ENCODE assay signal across 12 cellular contexts in the genomic region with DNA sequence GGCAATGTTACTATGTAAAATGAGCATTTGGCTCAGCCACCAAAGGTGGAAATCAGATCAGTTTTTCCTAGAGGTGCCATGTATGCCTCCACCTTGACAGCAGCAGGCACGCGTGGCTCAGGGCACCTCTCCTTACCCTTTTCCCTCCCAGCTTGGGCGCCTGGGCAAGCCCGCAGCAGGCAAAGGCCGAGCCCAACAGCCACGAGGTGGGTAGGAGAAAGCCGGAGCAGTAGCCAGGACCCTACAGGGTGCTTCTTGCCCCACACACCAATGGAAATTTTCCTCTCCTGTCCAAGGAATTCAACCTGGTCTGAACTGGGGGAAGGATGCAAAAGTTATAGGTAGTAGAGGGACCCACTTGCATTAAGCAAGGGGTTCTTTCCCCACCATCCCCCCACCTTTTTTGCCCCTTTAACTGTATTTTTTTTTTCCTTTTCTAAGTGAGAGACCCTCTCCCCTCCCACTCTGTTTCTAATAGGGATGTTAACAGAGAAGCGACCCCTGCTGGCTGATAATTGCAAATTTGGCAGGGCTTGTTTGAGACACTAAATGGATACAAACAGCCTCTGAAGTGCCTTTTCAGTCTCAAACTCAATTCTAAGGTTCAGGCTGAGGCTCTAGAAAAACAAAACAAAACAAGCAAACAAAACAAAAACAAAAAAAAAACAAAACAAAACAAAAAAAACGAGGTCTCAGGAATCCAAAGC.
DNase-seq lines count a peak whose midpoint lies in the region; ATAC-seq and TF ChIP-seq lines count a peak whose summit lies in the region.
"Had no signal": no experiment of that assay in that cellular context is flagged by ENCODE, and none has a peak within 500 bp of the region (broad histone marks: within the 10 kb centered on the region; RNA-seq: fewer than 3 reads in every experiment).

No MANE protein-coding gene starts in this region.

- no peaks in the 10 kb centered on the region for H3K27me3 Mint-ChIP-seq in activated T-cell treated with anti-CD3 and anti-CD28 coated beads, Interleukin-2, amount 50 U/mL, for 24 hours
- H3K27me3 Mint-ChIP-seq: stimulated activated naive CD8-positive, alpha-beta T cell treated with anti-CD3 and anti-CD28 coated beads, Interleukin-15, Interleukin-2, amounts not matched to agents 100 ng/mL and 50 ng/mL, for 24 hours had no signal

- ATAC-seq in RWPE2 (ENCODE audit: low read depth) = no peak
- ATAC-seq in HG02623 (IDR thresholded peaks at IDR 0.05; ENCODE audit: unreplicated experiment) = no peak
- no peak for ATAC-seq in HG03280 (IDR thresholded peaks at IDR 0.05; ENCODE audit: unreplicated experiment)
- ATAC-seq: right cardiac atrium had no signal

- H3K9me3 Mint-ChIP-seq in activated T-cell treated with anti-CD3 and anti-CD28 coated beads, Interleukin-2, amount 50 U/mL, for 24 hours = no peaks in the 10 kb centered on the region
- H3K9me3 Mint-ChIP-seq: activated T-helper 2 cell treated with anti-CD3 and anti-CD28 coated beads, Interferon-gamma antibody, Interleukin-2, Interleukin-4, amounts not matched to agents 10 μg/mL and 5 μg/mL and 100 μg/mL, durations not matched to agents 14 hours and 24 hours and 36 hours; stimulated activated naive CD8-positive, alpha-beta T cell treated with anti-CD3 and anti-CD28 coated beads, Interleukin-15, Interleukin-2, amounts not matched to agents 100 ng/mL and 50 ng/mL, for 24 hours had no signal

- no peaks in the 10 kb centered on the region for H3K4me1 ChIP-seq in RWPE2 (ENCODE audit: insufficient read depth, poor library complexity, severe bottlenecking)

- H3K4me3 ChIP-seq in BJ (ENCODE audit: low read depth, low read length) (no peak overlapping the region), RWPE2 (ENCODE audit: severe bottlenecking) (no peak overlapping the region)

- CTCF ChIA-PET in BJ (lab: Yijun Ruan, JAX) = no interaction called here

- no peak overlapping the region for H3K4me3 Mint-ChIP-seq in activated T-cell treated with anti-CD3 and anti-CD28 coated beads, Interleukin-2, amount 50 U/mL, for 24 hours
- H3K4me3 Mint-ChIP-seq: stimulated activated naive CD8-positive, alpha-beta T cell treated with anti-CD3 and anti-CD28 coated beads, Interleukin-15, Interleukin-2, amounts not matched to agents 100 ng/mL and 50 ng/mL, for 24 hours had no signal

- H3K27me3 ChIP-seq in BJ (ENCODE audit: control insufficient read depth, insufficient read depth, low read length) (no peaks in the 10 kb centered on the region), RWPE2 (ENCODE audit: insufficient read depth, poor library complexity, severe bottlenecking) (no peaks in the 10 kb centered on the region)

- H3K9me3 ChIP-seq in RWPE2 (ENCODE audit: severe bottlenecking) = no peaks in the 10 kb centered on the region

- DNase-seq in BJ (ENCODE audit: low read depth) (no peak), GM20000 (ENCODE audit: low spot score) (peak; percentile 7), RWPE2 (ENCODE audit: low spot score) (no peak), globus pallidus (ENCODE audit: low spot score) (peak; percentile 9)
- DNase-seq in activated T-cell treated with anti-CD3 and anti-CD28 coated beads, Interleukin-2, amount 50 U/mL, for 24 hours = no peak
- DNase-seq in activated CD4-positive, alpha-beta T cell treated with anti-CD3 and anti-CD28 coated beads, Interleukin-2, amount 50 U/mL, for 1 hour = no peak
- DNase-seq: GF-D8 had no signal

- TF ChIP-seq CTCF in BJ (IDR thresholded peaks at IDR 0.05; ENCODE audit: insufficient read depth, low read depth, low read length) (0 out of 2 replicates have a peak, but pooled peaks have one; percentile 17), GM20000 (IDR thresholded peaks at IDR 0.05; ENCODE audit: extremely low read depth, missing control alignments) (peak; percentile 35), RWPE2 (IDR thresholded peaks at IDR 0.05; ENCODE audit: poor library complexity, severe bottlenecking) (peak; percentile 53)

- H3K27ac ChIP-seq in RWPE2 (ENCODE audit: poor library complexity, severe bottlenecking) = no peak overlapping the region

- POLR2A ChIA-PET in BJ (lab: Charles Lee) = no interaction called here

- H3K36me3 ChIP-seq in BJ (ENCODE audit: control insufficient read depth, insufficient read depth, low read length) = no peaks in the 10 kb centered on the region
- no peaks in the 10 kb centered on the region for H3K36me3 ChIP-seq in RWPE2 (ENCODE audit: low read depth)

- H3K4me1 Mint-ChIP-seq in activated T-cell treated with anti-CD3 and anti-CD28 coated beads, Interleukin-2, amount 50 U/mL, for 24 hours (ENCODE audit: low read depth) = no peaks in the 10 kb centered on the region

- no peak overlapping the region for H3K27ac Mint-ChIP-seq in activated T-cell treated with anti-CD3 and anti-CD28 coated beads, Interleukin-2, amount 50 U/mL, for 24 hours
- H3K27ac Mint-ChIP-seq: activated T-helper 2 cell treated with anti-CD3 and anti-CD28 coated beads, Interferon-gamma antibody, Interleukin-2, Interleukin-4, amounts not matched to agents 10 μg/mL and 5 μg/mL and 100 μg/mL, durations not matched to agents 14 hours and 24 hours and 36 hours; stimulated activated naive CD8-positive, alpha-beta T cell treated with anti-CD3 and anti-CD28 coated beads, Interleukin-15, Interleukin-2, amounts not matched to agents 100 ng/mL and 50 ng/mL, for 24 hours had no signal

- H3K36me3 Mint-ChIP-seq in activated T-cell treated with anti-CD3 and anti-CD28 coated beads, Interleukin-2, amount 50 U/mL, for 24 hours (ENCODE audit: low read depth) = no peaks in the 10 kb centered on the region

Comparison
In these comparisons a context has a peak if more than half of its experiments do, and no peak if none do; other contexts are left out.
1. DNase-seq: peak in GM20000 (single experiment) and globus pallidus (single experiment); none in BJ (single experiment), RWPE2 (single experiment), activated T-cell treated with anti-CD3 and anti-CD28 coated beads, Interleukin-2, amount 50 U/mL, for 24 hours (single experiment) and activated CD4-positive, alpha-beta T cell treated with anti-CD3 and anti-CD28 coated beads, Interleukin-2, amount 50 U/mL, for 1 hour (single experiment).
2. Peak in every context shown above with its lines, with median percentiles within 50 percentile points of each other: CTCF ChIP-seq.